8 cellular contexts compared by ENCODE assay signal in the genomic region with DNA sequence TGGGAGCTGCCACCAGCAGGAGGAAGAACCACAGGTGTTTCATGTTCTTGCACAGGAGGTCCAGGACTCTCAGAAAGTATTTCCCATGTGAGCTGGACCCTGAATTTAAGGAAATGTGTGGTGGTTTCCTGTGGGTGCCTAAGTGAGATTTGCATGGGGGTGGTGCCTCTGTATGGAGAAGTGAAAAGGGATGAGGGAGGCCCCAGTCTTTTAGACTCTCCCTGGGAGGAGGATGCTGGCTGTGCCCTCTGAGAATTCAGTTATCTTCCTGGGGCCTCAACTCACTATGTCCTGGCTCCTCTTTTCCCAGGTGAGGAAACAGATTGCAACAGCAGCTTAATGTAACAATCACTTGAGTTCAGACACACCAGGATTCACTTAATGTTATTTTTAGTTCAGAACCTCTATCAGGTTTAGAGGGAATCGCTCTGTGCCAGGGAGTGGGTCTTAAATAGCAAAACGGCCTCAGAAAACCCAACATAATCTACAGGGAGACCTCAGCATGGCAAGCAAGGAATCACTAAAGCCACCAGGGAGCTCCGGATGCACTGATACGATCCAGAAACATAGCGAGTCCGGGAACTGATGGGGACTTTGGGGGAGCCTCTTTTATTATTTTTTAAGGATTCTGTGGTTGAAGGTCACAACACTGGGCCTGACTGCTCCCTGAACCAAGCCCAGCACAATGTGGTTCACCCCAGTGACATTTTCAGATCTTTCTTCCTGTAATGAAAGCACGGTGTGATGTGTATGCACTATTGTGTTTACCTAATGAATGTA.
DNase-seq lines count a peak whose midpoint lies in the region; ATAC-seq, FAIRE-seq and TF ChIP-seq lines count a peak whose summit lies in the region.
"Not testable (repeated sequence)": the region's sequence is repeated elsewhere in the genome, so short reads cannot be mapped to it uniquely, and the experiment has no call there.

No MANE protein-coding gene starts in this region.

- not testable (repeated sequence) for DNase-seq in A549 (ENCODE audit: low read depth in 1 of 2, low spot score in 1 of 2); GM12892 (ENCODE audit: insufficient read length); activated B cell treated with CpG ODN at 0.5 μM for 24 hours; memory B cell (ENCODE audit: low spot score in 2 of 2); stimulated activated naive B cell treated with anti-CD40 and anti-IgM and Interleukin-4, amounts not matched to agents 10 μg/mL and 1 μg/mL and 100 μg/mL, for 72 hours
- DNase-seq in DND-41: peak; percentile 80

- H3K4me3 Mint-ChIP-seq in activated B cell treated with CpG ODN at 0.5 μM for 24 hours: peak overlapping the region; percentile 33
- H3K4me3 Mint-ChIP-seq in memory B cell: peak overlapping the region; percentile 78
- H3K4me3 Mint-ChIP-seq in stimulated activated naive B cell treated with anti-CD40 and anti-IgM and Interleukin-4, amounts not matched to agents 10 μg/mL and 1 μg/mL and 100 μg/mL, for 72 hours: peak overlapping the region; percentile 30 to 31

- H3K4me2 ChIP-seq in A549: not testable (repeated sequence)
- H3K4me2 ChIP-seq in DND-41 (ENCODE audit: insufficient read depth, low read length) (peak overlapping the region; percentile 65), Loucy (ENCODE audit: low read depth, low read length, poor library complexity, severe bottlenecking) (peak overlapping the region; percentile 50), OCI-LY3 (ENCODE audit: low read length) (peak overlapping the region; percentile 89)

- H3K27ac Mint-ChIP-seq in activated B cell treated with CpG ODN at 0.5 μM for 24 hours; memory B cell; stimulated activated naive B cell treated with anti-CD40 and anti-IgM and Interleukin-4, amounts not matched to agents 10 μg/mL and 1 μg/mL and 100 μg/mL, for 72 hours: not testable (repeated sequence)

- intact Hi-C loops in activated B cell treated with CpG ODN at 0.5 μM for 24 hours (cut with micrococcal nuclease): loop anchor here (1.0 kb wide), 1 partner anchor 13 kb away; no protein-coding TSS in a partner anchor

- POLR2A ChIA-PET in A549 (lab: Yijun Ruan, JAX); activated B cell treated with CpG ODN at 0.5 μM for 24 hours (lab: Charles Lee): not testable (repeated sequence)

- TF ChIP-seq RAD21 in A549 (conservative IDR thresholded peaks at IDR 0.05 in 1 of 2, IDR thresholded peaks at IDR 0.05 in 1 of 2): not testable (repeated sequence)

- TF ChIP-seq EP300 in A549 (IDR thresholded peaks at IDR 0.05): not testable (repeated sequence)

- H3K9me3 ChIP-seq in A549; DND-41 (ENCODE audit: insufficient read depth, low read length, severe bottlenecking); Loucy (ENCODE audit: insufficient read depth, low read depth, low read length); OCI-LY3 (ENCODE audit: insufficient read depth, low read length): not testable (repeated sequence)

- not testable (repeated sequence) for H3K4me3 ChIP-seq in A549
- H3K4me3 ChIP-seq in DND-41 (ENCODE audit: low read depth in 1 of 2, low read length in 2 of 2) (peak overlapping the region in 1 of 2 experiments; percentile 53; a peak in 1 of 4 replicates), Loucy (ENCODE audit: low read length, poor library complexity, severe bottlenecking) (peak overlapping the region; percentile 68), OCI-LY3 (ENCODE audit: low read length) (peak overlapping the region; percentile 66)

- not testable (repeated sequence) for H3K36me3 Mint-ChIP-seq in activated B cell treated with CpG ODN at 0.5 μM for 24 hours (ENCODE audit: low read depth); memory B cell; stimulated activated naive B cell treated with anti-CD40 and anti-IgM and Interleukin-4, amounts not matched to agents 10 μg/mL and 1 μg/mL and 100 μg/mL, for 72 hours

- H3K9me2 ChIP-seq in Loucy (replicated peaks; ENCODE audit: low read depth, low read length): not testable (repeated sequence)

- peak overlapping the region; percentile 62 for H3K9ac ChIP-seq in DND-41 (ENCODE audit: low read depth, low read length)
- H3K9ac ChIP-seq in Loucy (ENCODE audit: low read depth, low read length, poor library complexity, severe bottlenecking): peak overlapping the region; percentile 65
- H3K9ac ChIP-seq in OCI-LY3 (ENCODE audit: low read length): not testable (repeated sequence)

- ATAC-seq in A549; activated B cell treated with CpG ODN at 0.5 μM for 24 hours (ENCODE audit: low read depth): not testable (repeated sequence)
- ATAC-seq in DND-41 (ENCODE audit: insufficient read depth, low read depth): peak; percentile 58
- peak; percentile 47 for ATAC-seq in memory B cell (ENCODE audit: low read depth)
- peak; percentile 49 to 69 for ATAC-seq in stimulated activated naive B cell treated with anti-CD40 and anti-IgM and Interleukin-4, amounts not matched to agents 10 μg/mL and 1 μg/mL and 100 μg/mL, for 72 hours (replicated peaks)

- H3K27ac ChIP-seq in A549: not testable (repeated sequence)
- peak overlapping the region; percentile 93 for H3K27ac ChIP-seq in DND-41 (ENCODE audit: low read length)
- H3K27ac ChIP-seq in OCI-LY3 (ENCODE audit: low read length): peak overlapping the region; percentile 46

- WGBS in A549 (ENCODE audit: missing lambda C conversion rate): 20% methylated on average over 7 of the region's 7 CpGs

- H3K4me1 Mint-ChIP-seq in activated B cell treated with CpG ODN at 0.5 μM for 24 hours (peaks cover 36% of the 10 kb centered on the region), memory B cell (peaks cover 12% of the 10 kb centered on the region)
- H3K4me1 Mint-ChIP-seq in stimulated activated naive B cell treated with anti-CD40 and anti-IgM and Interleukin-4, amounts not matched to agents 10 μg/mL and 1 μg/mL and 100 μg/mL, for 72 hours: peaks cover 11 to 23% of the 10 kb centered on the region in 2 donors

- not testable (repeated sequence) for H2AFZ ChIP-seq in DND-41 (ENCODE audit: low read depth, low read length); Loucy (ENCODE audit: low read length); OCI-LY3 (ENCODE audit: low read depth, low read length)

- H3K27me3 Mint-ChIP-seq in activated B cell treated with CpG ODN at 0.5 μM for 24 hours; memory B cell; stimulated activated naive B cell treated with anti-CD40 and anti-IgM and Interleukin-4, amounts not matched to agents 10 μg/mL and 1 μg/mL and 100 μg/mL, for 72 hours: not testable (repeated sequence)

- CTCF ChIA-PET in A549 (lab: Yijun Ruan, JAX): interaction anchor here (0.7 to 1.2 kb wide), 2 partner anchors 17 to 25 kb away, joined by 3 read pairs; no protein-coding TSS in a partner anchor
- CTCF ChIA-PET in activated B cell treated with CpG ODN at 0.5 μM for 24 hours (lab: Charles Lee): interaction anchor here (1.2 kb wide), 1 partner anchor 23 kb away, joined by 3 read pairs; no protein-coding TSS in a partner anchor

- H3K36me3 ChIP-seq in DND-41 (ENCODE audit: insufficient read depth, low read length): peaks cover 29% of the 10 kb centered on the region
- not testable (repeated sequence) for H3K36me3 ChIP-seq in Loucy (ENCODE audit: insufficient read depth, low read length); OCI-LY3 (replicated peaks; ENCODE audit: low read depth, low read length)

- peak; percentile 98 for FAIRE-seq in A549 (lab: Jason Lieb, UNC)
- not testable (repeated sequence) for FAIRE-seq in GM12892 (lab: Jason Lieb, UNC)

- H3K4me1 ChIP-seq in A549: not testable (repeated sequence)
- H3K4me1 ChIP-seq in DND-41 (ENCODE audit: insufficient read depth, low read length) (peaks cover 67% of the 10 kb centered on the region), Loucy (ENCODE audit: insufficient read depth, low read length, poor library complexity, severe bottlenecking) (peaks cover 74% of the 10 kb centered on the region), OCI-LY3 (ENCODE audit: low read length) (peaks cover 37% of the 10 kb centered on the region)

- H3F3A ChIP-seq in Loucy (ENCODE audit: low read depth): peaks cover 16% of the 10 kb centered on the region

- TF ChIP-seq CTCF in A549 (IDR thresholded peaks at IDR 0.05); DND-41 (IDR thresholded peaks at IDR 0.05; ENCODE audit: borderline replicate concordance, extremely low read depth, low read length, poor library complexity, severe bottlenecking); Loucy (conservative IDR thresholded peaks at IDR 0.05; ENCODE audit: low read length); OCI-LY3 (IDR thresholded peaks at IDR 0.05; ENCODE audit: low read depth, low read length); activated B cell treated with CpG ODN at 0.5 μM for 24 hours (IDR thresholded peaks at IDR 0.05): not testable (repeated sequence)

- H4K20me1 ChIP-seq in DND-41 (ENCODE audit: insufficient read depth, low read length); Loucy (ENCODE audit: insufficient read depth, low read length, poor library complexity, severe bottlenecking); OCI-LY3 (ENCODE audit: insufficient read depth, low read length): not testable (repeated sequence)

- H3K9me3 Mint-ChIP-seq in activated B cell treated with CpG ODN at 0.5 μM for 24 hours; memory B cell; stimulated activated naive B cell treated with anti-CD40 and anti-IgM and Interleukin-4, amounts not matched to agents 10 μg/mL and 1 μg/mL and 100 μg/mL, for 72 hours: not testable (repeated sequence)

- H3K79me2 ChIP-seq in DND-41 (ENCODE audit: insufficient read depth, low read length) (peaks cover 18% of the 10 kb centered on the region), Loucy (ENCODE audit: insufficient read depth, low read length) (peaks cover 36% of the 10 kb centered on the region)
- not testable (repeated sequence) for H3K79me2 ChIP-seq in OCI-LY3 (ENCODE audit: low read length)

- not testable (repeated sequence) for H3K27me3 ChIP-seq in DND-41 (ENCODE audit: insufficient read depth, low read length, poor library complexity); Loucy (ENCODE audit: insufficient read depth, low read length, poor library complexity, severe bottlenecking)
- H3K27me3 ChIP-seq in OCI-LY3 (ENCODE audit: low read depth, low read length): peaks cover 24% of the 10 kb centered on the region

- TF ChIP-seq POLR2A in A549 (IDR thresholded peaks at IDR 0.05; ENCODE audit: low read length): not testable (repeated sequence)
- 0 out of 2 replicates have a peak, but pooled peaks have one; percentile 37 for TF ChIP-seq POLR2A in GM12892 (IDR thresholded peaks at IDR 0.05; ENCODE audit: low read depth, low read length)
